3 cellular contexts compared by ENCODE assay signal in the genomic region with DNA sequence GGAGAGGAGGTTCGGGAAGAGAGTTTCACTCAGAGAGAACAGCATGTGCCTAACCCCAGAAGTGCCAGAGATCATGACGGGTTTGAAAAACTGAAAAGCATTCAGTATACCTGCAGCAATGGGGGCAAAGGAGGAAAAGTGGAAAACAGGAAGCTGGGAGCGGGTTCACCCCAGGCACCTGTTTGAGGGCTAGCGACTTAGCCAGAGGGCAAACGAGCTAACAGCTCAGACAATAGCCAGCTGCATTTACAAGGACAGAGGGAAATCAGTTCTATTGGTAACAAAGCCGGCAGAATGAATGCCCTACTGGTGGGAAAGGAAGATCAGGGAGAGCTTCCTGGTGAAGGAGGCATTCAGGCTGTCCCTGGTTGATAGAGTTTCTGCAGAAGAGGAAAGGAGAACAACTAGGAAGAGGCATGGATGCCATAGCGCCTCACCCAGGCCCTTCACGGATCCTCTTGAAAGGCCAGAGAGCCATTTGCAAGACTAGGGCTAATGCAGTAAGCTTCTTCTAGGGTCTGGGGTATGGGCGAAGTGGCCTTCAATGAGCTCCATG.
TF ChIP-seq lines count a peak whose summit lies in the region.

No MANE protein-coding gene starts in this region.

TF ChIP-seq in GM23338, 12 proteins besides CTCF, POLR2A, EP300 and RAD21:
- TF ChIP-seq, protein P1, sequence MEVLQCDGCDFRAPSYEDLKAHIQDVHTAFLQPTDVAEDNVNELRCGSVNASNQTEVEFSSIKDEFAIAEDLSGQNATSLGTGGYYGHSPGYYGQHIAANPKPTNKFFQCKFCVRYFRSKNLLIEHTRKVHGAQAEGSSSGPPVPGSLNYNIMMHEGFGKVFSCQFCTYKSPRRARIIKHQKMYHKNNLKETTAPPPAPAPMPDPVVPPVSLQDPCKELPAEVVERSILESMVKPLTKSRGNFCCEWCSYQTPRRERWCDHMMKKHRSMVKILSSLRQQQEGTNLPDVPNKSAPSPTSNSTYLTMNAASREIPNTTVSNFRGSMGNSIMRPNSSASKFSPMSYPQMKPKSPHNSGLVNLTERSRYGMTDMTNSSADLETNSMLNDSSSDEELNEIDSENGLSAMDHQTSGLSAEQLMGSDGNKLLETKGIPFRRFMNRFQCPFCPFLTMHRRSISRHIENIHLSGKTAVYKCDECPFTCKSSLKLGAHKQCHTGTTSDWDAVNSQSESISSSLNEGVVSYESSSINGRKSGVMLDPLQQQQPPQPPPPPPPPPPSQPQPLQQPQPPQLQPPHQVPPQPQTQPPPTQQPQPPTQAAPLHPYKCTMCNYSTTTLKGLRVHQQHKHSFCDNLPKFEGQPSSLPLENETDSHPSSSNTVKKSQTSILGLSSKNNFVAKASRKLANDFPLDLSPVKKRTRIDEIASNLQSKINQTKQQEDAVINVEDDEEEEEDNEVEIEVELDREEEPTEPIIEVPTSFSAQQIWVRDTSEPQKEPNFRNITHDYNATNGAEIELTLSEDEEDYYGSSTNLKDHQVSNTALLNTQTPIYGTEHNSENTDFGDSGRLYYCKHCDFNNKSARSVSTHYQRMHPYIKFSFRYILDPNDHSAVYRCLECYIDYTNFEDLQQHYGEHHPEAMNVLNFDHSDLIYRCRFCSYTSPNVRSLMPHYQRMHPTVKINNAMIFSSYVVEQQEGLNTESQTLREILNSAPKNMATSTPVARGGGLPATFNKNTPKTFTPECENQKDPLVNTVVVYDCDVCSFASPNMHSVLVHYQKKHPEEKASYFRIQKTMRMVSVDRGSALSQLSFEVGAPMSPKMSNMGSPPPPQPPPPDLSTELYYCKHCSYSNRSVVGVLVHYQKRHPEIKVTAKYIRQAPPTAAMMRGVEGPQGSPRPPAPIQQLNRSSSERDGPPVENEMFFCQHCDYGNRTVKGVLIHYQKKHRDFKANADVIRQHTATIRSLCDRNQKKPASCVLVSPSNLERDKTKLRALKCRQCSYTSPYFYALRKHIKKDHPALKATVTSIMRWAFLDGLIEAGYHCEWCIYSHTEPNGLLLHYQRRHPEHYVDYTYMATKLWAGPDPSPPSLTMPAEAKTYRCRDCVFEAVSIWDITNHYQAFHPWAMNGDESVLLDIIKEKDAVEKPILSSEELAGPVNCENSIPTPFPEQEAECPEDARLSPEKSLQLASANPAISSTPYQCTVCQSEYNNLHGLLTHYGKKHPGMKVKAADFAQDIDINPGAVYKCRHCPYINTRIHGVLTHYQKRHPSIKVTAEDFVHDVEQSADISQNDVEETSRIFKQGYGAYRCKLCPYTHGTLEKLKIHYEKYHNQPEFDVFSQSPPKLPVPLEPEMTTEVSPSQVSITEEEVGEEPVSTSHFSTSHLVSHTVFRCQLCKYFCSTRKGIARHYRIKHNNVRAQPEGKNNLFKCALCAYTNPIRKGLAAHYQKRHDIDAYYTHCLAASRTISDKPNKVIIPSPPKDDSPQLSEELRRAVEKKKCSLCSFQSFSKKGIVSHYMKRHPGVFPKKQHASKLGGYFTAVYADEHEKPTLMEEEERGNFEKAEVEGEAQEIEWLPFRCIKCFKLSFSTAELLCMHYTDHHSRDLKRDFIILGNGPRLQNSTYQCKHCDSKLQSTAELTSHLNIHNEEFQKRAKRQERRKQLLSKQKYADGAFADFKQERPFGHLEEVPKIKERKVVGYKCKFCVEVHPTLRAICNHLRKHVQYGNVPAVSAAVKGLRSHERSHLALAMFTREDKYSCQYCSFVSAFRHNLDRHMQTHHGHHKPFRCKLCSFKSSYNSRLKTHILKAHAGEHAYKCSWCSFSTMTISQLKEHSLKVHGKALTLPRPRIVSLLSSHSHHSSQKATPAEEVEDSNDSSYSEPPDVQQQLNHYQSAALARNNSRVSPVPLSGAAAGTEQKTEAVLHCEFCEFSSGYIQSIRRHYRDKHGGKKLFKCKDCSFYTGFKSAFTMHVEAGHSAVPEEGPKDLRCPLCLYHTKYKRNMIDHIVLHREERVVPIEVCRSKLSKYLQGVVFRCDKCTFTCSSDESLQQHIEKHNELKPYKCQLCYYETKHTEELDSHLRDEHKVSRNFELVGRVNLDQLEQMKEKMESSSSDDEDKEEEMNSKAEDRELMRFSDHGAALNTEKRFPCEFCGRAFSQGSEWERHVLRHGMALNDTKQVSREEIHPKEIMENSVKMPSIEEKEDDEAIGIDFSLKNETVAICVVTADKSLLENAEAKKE (CRISPR knock-in tag; IDR thresholded peaks at IDR 0.05) = peak; percentile 72
- TF ChIP-seq NANOG (IDR thresholded peaks at IDR 0.05; ENCODE audit: borderline replicate concordance) = no peak

TF ChIP-seq in IMR-90, 13 proteins besides CTCF, POLR2A, EP300 and RAD21:
- TF ChIP-seq CHD1 (IDR thresholded peaks at IDR 0.05; ENCODE audit: low read depth, low read length) (no peak), CEBPB (IDR thresholded peaks at IDR 0.05; ENCODE audit: low read depth, low read length) (no peak), BHLHE40 (IDR thresholded peaks at IDR 0.05; ENCODE audit: low read depth, low read length) (no peak), MAFK (IDR thresholded peaks at IDR 0.05; ENCODE audit: low read depth, low read length) (no peak), SMC3 (IDR thresholded peaks at IDR 0.05; ENCODE audit: low read depth, low read length) (no peak), NFE2L2 (IDR thresholded peaks at IDR 0.05; ENCODE audit: low read depth, low read length) (no peak), RCOR1 (IDR thresholded peaks at IDR 0.05; ENCODE audit: insufficient replicate concordance, low read length) (no peak), MAZ (IDR thresholded peaks at IDR 0.05; ENCODE audit: borderline replicate concordance, low read depth, low read length) (no peak), RFX5 (IDR thresholded peaks at IDR 0.05; ENCODE audit: low read depth, low read length) (no peak)
- TF ChIP-seq, protein P2, sequence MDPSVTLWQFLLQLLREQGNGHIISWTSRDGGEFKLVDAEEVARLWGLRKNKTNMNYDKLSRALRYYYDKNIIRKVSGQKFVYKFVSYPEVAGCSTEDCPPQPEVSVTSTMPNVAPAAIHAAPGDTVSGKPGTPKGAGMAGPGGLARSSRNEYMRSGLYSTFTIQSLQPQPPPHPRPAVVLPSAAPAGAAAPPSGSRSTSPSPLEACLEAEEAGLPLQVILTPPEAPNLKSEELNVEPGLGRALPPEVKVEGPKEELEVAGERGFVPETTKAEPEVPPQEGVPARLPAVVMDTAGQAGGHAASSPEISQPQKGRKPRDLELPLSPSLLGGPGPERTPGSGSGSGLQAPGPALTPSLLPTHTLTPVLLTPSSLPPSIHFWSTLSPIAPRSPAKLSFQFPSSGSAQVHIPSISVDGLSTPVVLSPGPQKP (IDR thresholded peaks at IDR 0.05; ENCODE audit: borderline replicate concordance, low read depth, low read length) = no peak
- TF ChIP-seq, protein P3, sequence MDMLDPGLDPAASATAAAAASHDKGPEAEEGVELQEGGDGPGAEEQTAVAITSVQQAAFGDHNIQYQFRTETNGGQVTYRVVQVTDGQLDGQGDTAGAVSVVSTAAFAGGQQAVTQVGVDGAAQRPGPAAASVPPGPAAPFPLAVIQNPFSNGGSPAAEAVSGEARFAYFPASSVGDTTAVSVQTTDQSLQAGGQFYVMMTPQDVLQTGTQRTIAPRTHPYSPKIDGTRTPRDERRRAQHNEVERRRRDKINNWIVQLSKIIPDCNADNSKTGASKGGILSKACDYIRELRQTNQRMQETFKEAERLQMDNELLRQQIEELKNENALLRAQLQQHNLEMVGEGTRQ (IDR thresholded peaks at IDR 0.05; ENCODE audit: low read depth, low read length) = no peak
TF ChIP-seq in IMR-90: peak in this region for 0.

TF ChIP-seq in K562, 482 proteins besides CTCF, POLR2A, EP300 and RAD21:
- no peak for TF ChIP-seq ETV1 (tag; conservative IDR thresholded peaks at IDR 0.05; ENCODE audit: low read depth)
- TF ChIP-seq NFYB (IDR thresholded peaks at IDR 0.05; ENCODE audit: extremely low read depth, insufficient read length) = no peak
- TF ChIP-seq, protein P4, sequence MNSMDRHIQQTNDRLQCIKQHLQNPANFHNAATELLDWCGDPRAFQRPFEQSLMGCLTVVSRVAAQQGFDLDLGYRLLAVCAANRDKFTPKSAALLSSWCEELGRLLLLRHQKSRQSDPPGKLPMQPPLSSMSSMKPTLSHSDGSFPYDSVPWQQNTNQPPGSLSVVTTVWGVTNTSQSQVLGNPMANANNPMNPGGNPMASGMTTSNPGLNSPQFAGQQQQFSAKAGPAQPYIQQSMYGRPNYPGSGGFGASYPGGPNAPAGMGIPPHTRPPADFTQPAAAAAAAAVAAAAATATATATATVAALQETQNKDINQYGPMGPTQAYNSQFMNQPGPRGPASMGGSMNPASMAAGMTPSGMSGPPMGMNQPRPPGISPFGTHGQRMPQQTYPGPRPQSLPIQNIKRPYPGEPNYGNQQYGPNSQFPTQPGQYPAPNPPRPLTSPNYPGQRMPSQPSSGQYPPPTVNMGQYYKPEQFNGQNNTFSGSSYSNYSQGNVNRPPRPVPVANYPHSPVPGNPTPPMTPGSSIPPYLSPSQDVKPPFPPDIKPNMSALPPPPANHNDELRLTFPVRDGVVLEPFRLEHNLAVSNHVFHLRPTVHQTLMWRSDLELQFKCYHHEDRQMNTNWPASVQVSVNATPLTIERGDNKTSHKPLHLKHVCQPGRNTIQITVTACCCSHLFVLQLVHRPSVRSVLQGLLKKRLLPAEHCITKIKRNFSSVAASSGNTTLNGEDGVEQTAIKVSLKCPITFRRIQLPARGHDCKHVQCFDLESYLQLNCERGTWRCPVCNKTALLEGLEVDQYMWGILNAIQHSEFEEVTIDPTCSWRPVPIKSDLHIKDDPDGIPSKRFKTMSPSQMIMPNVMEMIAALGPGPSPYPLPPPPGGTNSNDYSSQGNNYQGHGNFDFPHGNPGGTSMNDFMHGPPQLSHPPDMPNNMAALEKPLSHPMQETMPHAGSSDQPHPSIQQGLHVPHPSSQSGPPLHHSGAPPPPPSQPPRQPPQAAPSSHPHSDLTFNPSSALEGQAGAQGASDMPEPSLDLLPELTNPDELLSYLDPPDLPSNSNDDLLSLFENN (IDR thresholded peaks at IDR 0.05; ENCODE audit: low read depth in 2 of 2, low read length in 2 of 2) = no peak
- TF ChIP-seq STAG1 (CRISPR knock-in tag; IDR thresholded peaks at IDR 0.05; ENCODE audit: borderline replicate concordance) = no peak
- no peak for TF ChIP-seq TCF7L2 (IDR thresholded peaks at IDR 0.05; ENCODE audit: low read depth, low read length)
- peak; percentile 71 for TF ChIP-seq ZFP36 (IDR thresholded peaks at IDR 0.05; ENCODE audit: low read depth, low read length, partially characterized antibody)
- no peak for TF ChIP-seq ZNF23 (CRISPR knock-in tag; IDR thresholded peaks at IDR 0.05)
